24 cellular contexts compared by ENCODE assay signal in the genomic region with DNA sequence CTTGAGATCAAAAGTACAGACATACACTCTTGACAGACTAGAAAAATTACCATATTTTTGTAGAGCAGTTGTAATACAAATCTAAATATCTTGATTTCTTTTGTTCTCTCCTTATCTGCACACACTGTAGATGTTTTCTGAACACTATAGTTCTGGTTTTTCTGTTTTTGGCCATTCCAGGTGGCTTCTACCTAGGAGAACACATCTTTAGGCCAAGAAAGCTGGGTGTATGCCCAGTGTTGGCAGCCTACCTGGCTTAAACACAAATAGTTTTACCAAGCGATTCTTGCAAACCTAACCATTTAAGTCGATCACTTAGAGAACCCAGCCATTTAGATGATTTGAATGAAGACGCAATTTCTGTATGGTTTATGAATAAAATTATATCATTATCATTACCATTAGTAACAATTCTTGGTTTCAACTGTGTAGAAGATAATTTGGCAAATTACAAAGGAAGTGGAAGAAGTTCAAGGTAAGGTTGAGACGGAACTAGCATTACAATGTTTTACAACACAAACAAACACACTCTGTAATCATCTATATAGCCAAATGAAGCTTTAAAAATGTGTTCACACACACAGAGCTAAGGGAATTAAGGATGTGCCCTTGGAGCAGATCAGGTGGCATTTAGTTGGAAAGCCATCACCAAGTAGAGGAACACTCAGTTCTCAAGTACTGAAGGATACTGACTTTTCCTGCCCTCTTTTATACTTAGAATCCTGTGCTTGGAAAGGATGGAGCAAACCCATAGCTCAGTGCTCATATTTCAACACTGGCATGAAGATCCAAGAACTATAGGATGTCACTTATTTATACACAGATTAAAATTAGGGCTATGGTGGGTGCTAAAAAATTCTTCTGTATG.
"Had no signal": no experiment of that assay in that cellular context is flagged by ENCODE, and none has a peak within 500 bp of the region (broad histone marks: within the 10 kb centered on the region; RNA-seq: fewer than 3 reads in every experiment).

No MANE protein-coding gene starts in this region.

- FAIRE-seq: endothelial cell of umbilical vein, pancreas had no signal

- H3K9me3 ChIP-seq: esophagus squamous epithelium, pancreas, spleen, thoracic aorta, tibial nerve, upper lobe of left lung, uterus had no signal

- H3K4me1 ChIP-seq: esophagus squamous epithelium, pancreas, spleen, tibial nerve, upper lobe of left lung, uterus had no signal

- H3K27me3 ChIP-seq: esophagus squamous epithelium, pancreas, spleen, tibial nerve, upper lobe of left lung, uterus had no signal

- H3K36me3 ChIP-seq: thoracic aorta, uterus had no signal

- H3K27ac ChIP-seq: coronary artery, esophagus squamous epithelium, pancreas, skin epidermis, spleen, thoracic aorta, tibial nerve, upper lobe of left lung, uterus had no signal

- DNase-seq: dermis blood vessel endothelial cell; effector memory CD4-positive, alpha-beta T cell; esophagus squamous epithelium; foreskin melanocyte; hypothalamus; immature natural killer cell; islet precursor cell; kidney glomerular epithelial cell; left colon; natural killer cell; occipital lobe; pancreas; right cardiac atrium; spleen; stimulated activated CD4-positive, alpha-beta T cell treated with anti-CD3 and anti-CD28 coated beads, Interleukin-4, amount 100 ng/mL, for 4 hours; stimulated activated naive CD8-positive, alpha-beta T cell treated with anti-CD3 and anti-CD28 coated beads, Interleukin-15, Interleukin-2, amounts not matched to agents 100 U/mL and 50 U/mL, for 24 hours; upper lobe of left lung; uterus had no signal

- H3K4me3 ChIP-seq: coronary artery, esophagus squamous epithelium, lung, pancreas, skin epidermis, spleen, thoracic aorta, tibial nerve, upper lobe of left lung, uterus had no signal
